16 cellular contexts compared by ENCODE assay signal in the genomic region with DNA sequence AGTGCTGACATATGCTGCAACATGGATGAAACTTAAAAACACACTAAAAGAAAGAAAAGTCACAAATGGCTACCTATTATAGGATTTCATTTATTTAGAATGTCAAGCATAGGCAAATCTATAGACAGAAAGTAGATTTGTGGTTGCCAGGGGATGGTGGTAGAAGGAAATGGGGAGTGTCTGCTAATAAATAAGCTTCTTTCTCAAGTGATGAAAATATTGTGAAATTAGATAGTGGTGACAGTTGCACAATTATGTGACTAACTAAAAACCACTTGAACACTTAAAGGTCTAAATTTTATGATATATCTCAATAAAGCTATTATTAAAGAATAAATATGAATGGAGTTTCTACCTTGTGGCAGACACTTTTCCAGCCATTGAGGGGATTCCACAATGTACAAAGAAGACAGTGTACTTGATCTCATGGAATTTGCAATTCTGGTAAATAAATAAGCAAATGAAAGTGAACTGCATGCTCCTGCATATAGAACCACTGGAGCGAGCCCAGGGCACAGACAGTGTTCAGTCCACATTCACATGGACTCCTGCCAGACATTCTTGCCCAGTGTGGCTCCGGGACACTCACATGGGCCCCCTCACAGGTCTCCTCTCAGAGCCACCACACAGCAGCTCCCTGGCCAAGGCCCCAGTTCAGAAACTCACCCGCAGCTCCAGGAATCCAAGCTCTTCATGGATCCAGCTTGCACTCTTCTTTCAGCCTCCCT.
DNase-seq lines count a peak whose midpoint lies in the region; FAIRE-seq and TF ChIP-seq lines count a peak whose summit lies in the region.
"Had no signal": no experiment of that assay in that cellular context is flagged by ENCODE, and none has a peak within 500 bp of the region (broad histone marks: within the 10 kb centered on the region; RNA-seq: fewer than 3 reads in every experiment).

No MANE protein-coding gene starts in this region.

- peaks cover 4% of the 10 kb centered on the region for H3K36me3 Mint-ChIP-seq in nephron progenitor cell (ENCODE audit: low read depth)
- H3K36me3 Mint-ChIP-seq: IgD-negative memory B cell had no signal

- H2BK20ac ChIP-seq in H1 (ENCODE audit: low read length), result no peak overlapping the region

- H2BK15ac ChIP-seq in H1 (ENCODE audit: low read length), result no peak overlapping the region

- H3K9me3 Mint-ChIP-seq in nephron progenitor cell, result peaks cover 16% of the 10 kb centered on the region

- no peak overlapping the region for H3K27ac ChIP-seq in H1 (ENCODE audit: low read depth, low read length)

- in situ Hi-C loops in GM13976 (cut with MboI; ENCODE audit: low sequenced_read_pairs, unreplicated experiment), result no loop called here

- no peak overlapping the region for H2AK5ac ChIP-seq in H1 (ENCODE audit: low read depth, low read length)

- H3K36me3 ChIP-seq in H1 (ENCODE audit: control insufficient read depth in 2 of 4, insufficient read depth in 4 of 4, low read length in 3 of 4), result no peaks in the 10 kb centered on the region

- H3K4me2 ChIP-seq in H1 (ENCODE audit: insufficient read depth in 1 of 2, low read depth in 2 of 2, low read length in 2 of 2), result no peak overlapping the region

- 97% methylated on average over 3 of the region's 3 CpGs; no CpG with 5 or more reads in 1 of the 2 experiments for WGBS in H1 (ENCODE audit: extremely low coverage in 1 of 2, insufficient coverage in 1 of 2, insufficient read length in 1 of 2, insufficient replicate concordance in 2 of 2, low coverage in 1 of 2, low lambda C conversion rate in 2 of 2, missing lambda C conversion rate in 1 of 2), 2 experiments

- no peak for TF ChIP-seq CTCF in H1 (IDR thresholded peaks at IDR 0.05; ENCODE audit: control extremely low read depth in 1 of 3, insufficient read depth in 1 of 3, low read depth in 1 of 3, low read length in 3 of 3)
- no peak for TF ChIP-seq CTCF in nephron progenitor cell (IDR thresholded peaks at IDR 0.05)
- TF ChIP-seq CTCF in GM13976 (IDR thresholded peaks at IDR 0.05; ENCODE audit: borderline replicate concordance, control extremely low read depth, extremely low read depth, insufficient read depth, missing control alignments), result no peak

- TF ChIP-seq RAD21 in Ishikawa (IDR thresholded peaks at IDR 0.05; ENCODE audit: low read depth) (no peak), H1 (IDR thresholded peaks at IDR 0.05 in 1 of 2, conservative IDR thresholded peaks at IDR 0.05 in 1 of 2; ENCODE audit: low read depth in 2 of 2, low read length in 2 of 2) (no peak)

- no peaks in the 10 kb centered on the region for H4K20me1 ChIP-seq in H1 (replicated peaks in 1 of 2; ENCODE audit: control insufficient read depth in 1 of 2, insufficient read depth in 2 of 2, low read length in 2 of 2)

- H4K8ac ChIP-seq in H1 (ENCODE audit: extremely low read depth, insufficient read depth, low read length), result peak overlapping the region; percentile 77; the same call in 1 of the 2 replicates

- H3K23me2 ChIP-seq in H1 (ENCODE audit: low read depth, low read length), result no peaks in the 10 kb centered on the region

- no peak for TF ChIP-seq POLR2A in H1 (IDR thresholded peaks at IDR 0.05; ENCODE audit: control extremely low read depth in 1 of 2, low read depth in 2 of 2, low read length in 2 of 2)

- H4K91ac ChIP-seq in H1 (replicated peaks; ENCODE audit: insufficient read length, low read length), result no peak overlapping the region

- H3K56ac ChIP-seq in H1 (replicated peaks; ENCODE audit: insufficient read length, low read depth, low read length), result no peak overlapping the region

- FAIRE-seq in H1 (lab: Jason Lieb, UNC), result no peak
- FAIRE-seq: H54 had no signal

- no peaks in the 10 kb centered on the region; a peak in 1 of 7 replicates for H3K4me1 ChIP-seq in H1 (replicated peaks in 1 of 4; ENCODE audit: control insufficient read depth in 3 of 4, insufficient read depth in 4 of 4, low read length in 3 of 4)

- H3K79me1 ChIP-seq in H1 (ENCODE audit: low read depth, low read length), result no peaks in the 10 kb centered on the region

- no peak overlapping the region for H3K23ac ChIP-seq in H1 (ENCODE audit: insufficient read length)

- H4K5ac ChIP-seq in H1 (ENCODE audit: insufficient read length, low read depth, low read length), result no peak overlapping the region

- no peak overlapping the region for H2AFZ ChIP-seq in H1 (ENCODE audit: low read length)

- no peak overlapping the region for H3K9ac ChIP-seq in H1 (replicated peaks in 1 of 4; ENCODE audit: extremely low read depth in 1 of 4, low read depth in 3 of 4, low read length in 3 of 4)

- H3K27me3 Mint-ChIP-seq in nephron progenitor cell (ENCODE audit: low read depth, poor library complexity), result no peaks in the 10 kb centered on the region

- H3K4ac ChIP-seq in H1 (replicated peaks; ENCODE audit: insufficient read length, low read depth, low read length), result no peak overlapping the region

- H3K27ac Mint-ChIP-seq in nephron progenitor cell, result peak overlapping the region; percentile 27
- H3K27ac Mint-ChIP-seq: IgD-negative memory B cell, T-cell had no signal

- no peak overlapping the region for H3K14ac ChIP-seq in H1 (ENCODE audit: insufficient read length)

- POLR2A ChIA-PET in H1 (lab: Charles Lee; ENCODE audit: partially characterized antibody), result interaction anchor here (1.7 kb wide), 1 partner anchor 67 kb away, joined by 3 read pairs; no protein-coding TSS in a partner anchor

- no peaks in the 10 kb centered on the region for H3K27me3 ChIP-seq in H1 (replicated peaks in 1 of 4; ENCODE audit: control insufficient read depth in 3 of 4, extremely low read depth in 1 of 4, insufficient read depth in 3 of 4, low read length in 3 of 4)

- DNase-seq in NOMO-1 (lab: John Stamatoyannopoulos, UW; ENCODE audit: unreplicated experiment in 2 of 2), result peak; percentile 33 to 74
- no peak for DNase-seq in H1 (ENCODE audit: low read depth in 1 of 2, low spot score in 2 of 2)
- no peak for DNase-seq in nephron progenitor cell
- no peak for DNase-seq in GM13976 (ENCODE audit: low spot score)
- DNase-seq in NCI-H82 treated with DMSO at 0.1 percent for 48 hours (lab: John Stamatoyannopoulos, UW; ENCODE audit: unreplicated experiment), result no peak
- no peak for DNase-seq in NCI-H446 treated with DMSO at 0.1 percent for 48 hours (lab: John Stamatoyannopoulos, UW)
- DNase-seq: DMS 273 treated with DMSO at 0.1 percent for 48 hours, NCI-H1092 treated with DMSO at 0.1 percent for 48 hours, NCI-H1694, NCI-H774, OCI-M1, RPMI8226, T-cell had no signal

- H2BK5ac ChIP-seq in H1 (ENCODE audit: low read depth, low read length), result no peak overlapping the region

- no peak overlapping the region for H2BK12ac ChIP-seq in H1 (ENCODE audit: low read depth, low read length)

- CTCF ChIA-PET in H1 (lab: Charles Lee; ENCODE audit: partially characterized antibody), result interaction anchor here (1.0 to 1.8 kb wide), 2 partner anchors 10 to 76 kb away, joined by 3 to 8 read pairs; no protein-coding TSS in a partner anchor

- no peak overlapping the region for H3K4me3 ChIP-seq in H1 (ENCODE audit: extremely low read depth in 1 of 4, insufficient read depth in 2 of 4, low read depth in 3 of 4, low read length in 4 of 4)

- H3K4me1 Mint-ChIP-seq in nephron progenitor cell, result peaks cover 22% of the 10 kb centered on the region
- H3K4me1 Mint-ChIP-seq: T-cell had no signal

- no peak overlapping the region for H2BK120ac ChIP-seq in H1 (replicated peaks; ENCODE audit: low read depth, low read length)

- no peak overlapping the region for H3K18ac ChIP-seq in H1 (ENCODE audit: extremely low read depth, low read length)

- TF ChIP-seq EP300 in Ishikawa (IDR thresholded peaks at IDR 0.05; ENCODE audit: borderline replicate concordance), result no peak
- no peak for TF ChIP-seq EP300 in H1 (IDR thresholded peaks at IDR 0.05; ENCODE audit: borderline replicate concordance in 1 of 2, low read depth in 2 of 2, low read length in 2 of 2)

- H3K9me3 ChIP-seq in H1 (ENCODE audit: insufficient read depth in 2 of 2, low read depth in 1 of 2, low read length in 1 of 2), result no peaks in the 10 kb centered on the region

- no peaks in the 10 kb centered on the region for H3K79me2 ChIP-seq in H1 (ENCODE audit: control insufficient read depth in 1 of 2, insufficient read depth in 2 of 2, low read length in 2 of 2)

- H3K4me3 Mint-ChIP-seq in nephron progenitor cell, result no peak overlapping the region
- H3K4me3 Mint-ChIP-seq: IgD-negative memory B cell, T-cell had no signal

TF ChIP-seq in Ishikawa, 13 proteins besides CTCF, POLR2A, EP300 and RAD21 (continues in another document):
- TF ChIP-seq FOXM1 (IDR thresholded peaks at IDR 0.05; ENCODE audit: borderline replicate concordance, low read depth), result no peak
- TF ChIP-seq YY1 (IDR thresholded peaks at IDR 0.05; ENCODE audit: low read depth), result no peak
- TF ChIP-seq CREB1 (IDR thresholded peaks at IDR 0.05; ENCODE audit: low read depth), result no peak
- peak; percentile 37; the same call in 1 of the 2 replicates for TF ChIP-seq NFIC (IDR thresholded peaks at IDR 0.05)
- TF ChIP-seq EGR1 (IDR thresholded peaks at IDR 0.05), result no peak
- peak; percentile 51; the same call in 1 of the 2 replicates for TF ChIP-seq CEBPB (IDR thresholded peaks at IDR 0.05)
- TF ChIP-seq USF1 (IDR thresholded peaks at IDR 0.05), result no peak

TF ChIP-seq in H1, 55 proteins besides CTCF, POLR2A, EP300 and RAD21 (continues in another document):
- TF ChIP-seq CEBPB (IDR thresholded peaks at IDR 0.05; ENCODE audit: low read depth, low read length) (no peak), CHD2 (IDR thresholded peaks at IDR 0.05; ENCODE audit: low read length) (no peak), SIN3A (conservative IDR thresholded peaks at IDR 0.05 in 1 of 2, IDR thresholded peaks at IDR 0.05 in 1 of 2; ENCODE audit: low read depth in 1 of 2, low read length in 2 of 2) (no peak), TEAD4 (IDR thresholded peaks at IDR 0.05; ENCODE audit: low read depth, low read length) (no peak)

Comparison
In these comparisons a context has a peak if more than half of its experiments do, and no peak if none do; other contexts are left out.
1. DNase-seq: peak in NOMO-1 (2 of 2); none in H1 (0 of 2), nephron progenitor cell (single experiment), GM13976 (single experiment), NCI-H82 treated with DMSO at 0.1 percent for 48 hours (single experiment) and NCI-H446 treated with DMSO at 0.1 percent for 48 hours (single experiment).